In genomic region chr13:41006951-41007350, GRCh38 we compare ENCODE assay signal across 17 cellular contexts. TPM values are rescaled to one million over a fixed set of nuclear protein-coding genes. Genes with fewer than 3 reads are reported as not detected.
DNase-seq lines count a peak whose midpoint lies in the region; ATAC-seq and TF ChIP-seq lines count a peak whose summit lies in the region.
"Had no signal": no experiment of that assay in that cellular context is flagged by ENCODE, and none has a peak within 500 bp of the region (broad histone marks: within the 10 kb centered on the region; RNA-seq: fewer than 3 reads in every experiment).

No MANE protein-coding gene starts in this region.

- no peaks in the 10 kb centered on the region for H3K27me3 Mint-ChIP-seq in activated naive CD4-positive, alpha-beta T cell treated with anti-CD3 and anti-CD28 coated beads, Interleukin-2, amount 50 U/mL, for 24 hours
- H3K27me3 Mint-ChIP-seq in activated naive CD8-positive, alpha-beta T cell treated with anti-CD3 and anti-CD28 coated beads, Interleukin-2, amount 10 ng/mL, durations not matched to agents 7 days and 5 days = no peaks in the 10 kb centered on the region
- no peaks in the 10 kb centered on the region for H3K27me3 Mint-ChIP-seq in stimulated activated naive B cell treated with anti-CD40 and anti-IgM and Interleukin-4, amounts not matched to agents 10 μg/mL and 1 μg/mL and 100 μg/mL, for 72 hours
- H3K27me3 Mint-ChIP-seq: brain had no signal

- H3K36me3 ChIP-seq in upper lobe of right lung (no peaks in the 10 kb centered on the region), ascending aorta (no peaks in the 10 kb centered on the region)
- H3K36me3 ChIP-seq: prostate gland had no signal

- DNase-seq in activated naive CD4-positive, alpha-beta T cell (lab: John Stamatoyannopoulos, UW) = no peak
- DNase-seq in NB4 (ENCODE audit: low read depth) (no peak), upper lobe of right lung (no peak), ascending aorta (ENCODE audit: low spot score in 2 of 2) (no peak), DMS79 (lab: John Stamatoyannopoulos, UW) (no peak)
- DNase-seq in activated naive CD8-positive, alpha-beta T cell treated with anti-CD3 and anti-CD28 coated beads, Interleukin-2, amount 10 ng/mL, durations not matched to agents 7 days and 5 days = no peak
- DNase-seq in stimulated activated naive B cell treated with anti-CD40 and anti-IgM and Interleukin-4, amounts not matched to agents 10 μg/mL and 1 μg/mL and 100 μg/mL, for 72 hours = no peak
- DNase-seq: activated CD8-positive, alpha-beta memory T cell treated with anti-CD3 and anti-CD28 coated beads, Interleukin-2, amount 50 U/mL, for 48 hours; effector CD8-positive, alpha-beta T cell; foreskin melanocyte; mucosa of descending colon; NCI-H1436; NCI-H524; T-helper 9 cell had no signal

- H3K4me3 ChIP-seq in NB4 (ENCODE audit: low read depth, low read length) = peak overlapping the region; percentile 39
- no peak overlapping the region for H3K4me3 ChIP-seq in upper lobe of right lung
- H3K4me3 ChIP-seq in ascending aorta = no peak overlapping the region
- H3K4me3 ChIP-seq: mucosa of descending colon, prostate gland had no signal

- H3K27ac Mint-ChIP-seq in activated naive CD4-positive, alpha-beta T cell treated with anti-CD3 and anti-CD28 coated beads, Interleukin-2, amount 50 U/mL, for 24 hours = peak overlapping the region; percentile 82
- peak overlapping the region; percentile 70 for H3K27ac Mint-ChIP-seq in activated naive CD8-positive, alpha-beta T cell treated with anti-CD3 and anti-CD28 coated beads, Interleukin-2, amount 10 ng/mL, durations not matched to agents 7 days and 5 days
- H3K27ac Mint-ChIP-seq in stimulated activated naive B cell treated with anti-CD40 and anti-IgM and Interleukin-4, amounts not matched to agents 10 μg/mL and 1 μg/mL and 100 μg/mL, for 72 hours = peak overlapping the region; percentile 62
- H3K27ac Mint-ChIP-seq: brain had no signal

- H3K4me1 Mint-ChIP-seq in activated naive CD4-positive, alpha-beta T cell treated with anti-CD3 and anti-CD28 coated beads, Interleukin-2, amount 50 U/mL, for 24 hours = peaks cover 80% of the 10 kb centered on the region
- H3K4me1 Mint-ChIP-seq in activated naive CD8-positive, alpha-beta T cell treated with anti-CD3 and anti-CD28 coated beads, Interleukin-2, amount 10 ng/mL, durations not matched to agents 7 days and 5 days = peaks cover 61% of the 10 kb centered on the region
- H3K4me1 Mint-ChIP-seq in stimulated activated naive B cell treated with anti-CD40 and anti-IgM and Interleukin-4, amounts not matched to agents 10 μg/mL and 1 μg/mL and 100 μg/mL, for 72 hours = peaks cover 39 to 59% of the 10 kb centered on the region in 2 donors

- H3K4me1 ChIP-seq in upper lobe of right lung = peaks cover 48% of the 10 kb centered on the region
- peaks cover 0 to 9% of the 10 kb centered on the region in 2 donors for H3K4me1 ChIP-seq in ascending aorta
- H3K4me1 ChIP-seq: prostate gland had no signal

- no peak for ATAC-seq in activated naive CD8-positive, alpha-beta T cell treated with anti-CD3 and anti-CD28 coated beads, Interleukin-2, amount 10 ng/mL, durations not matched to agents 7 days and 5 days (ENCODE audit: low read depth)
- no peak for ATAC-seq in stimulated activated naive B cell treated with anti-CD40 and anti-IgM and Interleukin-4, amounts not matched to agents 10 μg/mL and 1 μg/mL and 100 μg/mL, for 72 hours (replicated peaks)
- no peak for ATAC-seq in upper lobe of right lung

- peak overlapping the region; percentile 45 for H3K4me3 Mint-ChIP-seq in activated naive CD4-positive, alpha-beta T cell treated with anti-CD3 and anti-CD28 coated beads, Interleukin-2, amount 50 U/mL, for 24 hours
- peak overlapping the region; percentile 83 for H3K4me3 Mint-ChIP-seq in activated naive CD8-positive, alpha-beta T cell treated with anti-CD3 and anti-CD28 coated beads, Interleukin-2, amount 10 ng/mL, durations not matched to agents 7 days and 5 days
- peak overlapping the region; percentile 62 to 69 for H3K4me3 Mint-ChIP-seq in stimulated activated naive B cell treated with anti-CD40 and anti-IgM and Interleukin-4, amounts not matched to agents 10 μg/mL and 1 μg/mL and 100 μg/mL, for 72 hours
- H3K4me3 Mint-ChIP-seq: brain had no signal

- H3K9me3 ChIP-seq in upper lobe of right lung (no peaks in the 10 kb centered on the region), ascending aorta (no peaks in the 10 kb centered on the region)
- H3K9me3 ChIP-seq: mucosa of descending colon, prostate gland had no signal

- intact Hi-C loops in upper lobe of right lung (cut with DNase I) (no loop called here), ascending aorta (cut with DNase I) (no loop called here)

- H3K27ac ChIP-seq in upper lobe of right lung (no peak overlapping the region), ascending aorta (no peak overlapping the region)
- H3K27ac ChIP-seq: prostate gland had no signal

- POLR2A ChIA-PET in activated naive CD8-positive, alpha-beta T cell treated with anti-CD3 and anti-CD28 coated beads, Interleukin-2, amount 10 ng/mL, durations not matched to agents 7 days and 5 days (lab: Charles Lee) = interaction anchor here (0.6 to 5.4 kb wide), 3 partner anchors 11 to 345 kb away, joined by 4 to 39 read pairs (median 18); partner anchors contain the start of gene ELF1

- peaks cover 8% of the 10 kb centered on the region for H3K36me3 Mint-ChIP-seq in activated naive CD4-positive, alpha-beta T cell treated with anti-CD3 and anti-CD28 coated beads, Interleukin-2, amount 50 U/mL, for 24 hours
- peaks cover 17% of the 10 kb centered on the region for H3K36me3 Mint-ChIP-seq in activated naive CD8-positive, alpha-beta T cell treated with anti-CD3 and anti-CD28 coated beads, Interleukin-2, amount 10 ng/mL, durations not matched to agents 7 days and 5 days
- peaks cover 12 to 16% of the 10 kb centered on the region in 2 donors for H3K36me3 Mint-ChIP-seq in stimulated activated naive B cell treated with anti-CD40 and anti-IgM and Interleukin-4, amounts not matched to agents 10 μg/mL and 1 μg/mL and 100 μg/mL, for 72 hours

- no peak for TF ChIP-seq POLR2A in NB4 (IDR thresholded peaks at IDR 0.05; ENCODE audit: extremely low read depth, insufficient read length)

- no peaks in the 10 kb centered on the region for H3K9me3 Mint-ChIP-seq in activated naive CD4-positive, alpha-beta T cell treated with anti-CD3 and anti-CD28 coated beads, Interleukin-2, amount 50 U/mL, for 24 hours
- no peaks in the 10 kb centered on the region for H3K9me3 Mint-ChIP-seq in activated naive CD8-positive, alpha-beta T cell treated with anti-CD3 and anti-CD28 coated beads, Interleukin-2, amount 10 ng/mL, durations not matched to agents 7 days and 5 days
- H3K9me3 Mint-ChIP-seq in stimulated activated naive B cell treated with anti-CD40 and anti-IgM and Interleukin-4, amounts not matched to agents 10 μg/mL and 1 μg/mL and 100 μg/mL, for 72 hours = no peaks in the 10 kb centered on the region

- TF ChIP-seq CTCF in NB4 (IDR thresholded peaks at IDR 0.05; ENCODE audit: low read depth, low read length) (no peak), upper lobe of right lung (IDR thresholded peaks at IDR 0.05) (no peak), ascending aorta (IDR thresholded peaks at IDR 0.05) (no peak)

- H3K27me3 ChIP-seq in upper lobe of right lung = no peaks in the 10 kb centered on the region
- H3K27me3 ChIP-seq in ascending aorta = no peaks in the 10 kb centered on the region

RNA-seq across cellular contexts. Expression of gene ELF1, which starts 12.2 kb away (rescaled TPM):
- 100 to 1,000 TPM; 134 to 142 TPM for total RNA-seq in activated naive CD8-positive, alpha-beta T cell treated with anti-CD3 and anti-CD28 coated beads, Interleukin-2, amount 10 ng/mL, durations not matched to agents 7 days and 5 days
- total RNA-seq in upper lobe of right lung (81.5 TPM), ascending aorta (105 TPM)

RNA-seq across cellular contexts. Expression of gene WBP4, which starts 54.4 kb away (rescaled TPM):
- total RNA-seq in activated naive CD8-positive, alpha-beta T cell treated with anti-CD3 and anti-CD28 coated beads, Interleukin-2, amount 10 ng/mL, durations not matched to agents 7 days and 5 days = 1 to 10 TPM; 9.3 to 9.9 TPM
- total RNA-seq in upper lobe of right lung (11.0 TPM), ascending aorta (0.96 TPM)
